Comparison of ENCODE assay signal across 4 cellular contexts in the genomic region with DNA sequence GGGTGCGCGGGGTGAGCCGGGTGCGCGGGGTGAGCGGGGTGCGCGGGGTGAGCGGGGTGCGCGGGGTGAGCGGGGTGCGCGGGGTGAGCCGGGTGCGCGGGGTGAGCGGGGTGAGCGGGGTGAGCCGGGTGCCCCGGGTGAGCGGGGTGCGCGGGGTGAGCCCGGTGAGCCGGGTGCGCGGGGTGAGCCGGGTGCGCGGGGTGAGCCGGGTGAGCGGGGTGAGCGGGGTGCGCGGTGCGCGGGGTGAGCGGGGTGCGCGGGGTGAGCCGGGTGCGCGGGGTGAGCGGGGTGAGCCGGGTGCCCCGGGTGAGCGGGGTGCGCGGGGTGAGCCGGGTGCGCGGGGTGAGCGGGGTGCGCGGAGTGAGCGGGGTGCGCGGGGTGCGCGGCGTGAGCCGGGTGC. TPM values are rescaled to one million over a fixed set of nuclear protein-coding genes. Genes with fewer than 3 reads are reported as not detected.
"Had no signal": no experiment of that assay in that cellular context is flagged by ENCODE, and none has a peak within 500 bp of the region (broad histone marks: within the 10 kb centered on the region; RNA-seq: fewer than 3 reads in every experiment).

No MANE protein-coding gene starts in this region.

RNA-seq across cellular contexts. Expression of a gene that starts 29.8 kb away (rescaled TPM):
- total RNA-seq: endodermal cell, epithelial cell of proximal tubule, fibroblast of villous mesenchyme, foreskin keratinocyte had no signal
- polyA plus RNA-seq: foreskin keratinocyte had no signal
